ENCODE assay signal across 10 cellular contexts in genomic region chr5:149938272-149938671, GRCh38. TPM values are rescaled to one million over a fixed set of nuclear protein-coding genes. Genes with fewer than 3 reads are reported as not detected.
DNase-seq lines count a peak whose midpoint lies in the region; ATAC-seq and TF ChIP-seq lines count a peak whose summit lies in the region.
"Had no signal": no experiment of that assay in that cellular context is flagged by ENCODE, and none has a peak within 500 bp of the region (broad histone marks: within the 10 kb centered on the region; RNA-seq: fewer than 3 reads in every experiment).

No MANE protein-coding gene starts in this region.

- WGBS in smooth muscle cell (ENCODE audit: low lambda C conversion rate): 38% methylated on average over 2 of the region's 2 CpGs

- CTCF ChIA-PET in CD8-positive, alpha-beta memory T cell (lab: Charles Lee): no interaction called here

- no peaks in the 10 kb centered on the region for H3K36me3 ChIP-seq in smooth muscle cell (ENCODE audit: low read depth)
- H3K36me3 ChIP-seq in CD8-positive, alpha-beta memory T cell (ENCODE audit: insufficient read depth, low read length): no peaks in the 10 kb centered on the region

- H2AFZ ChIP-seq in smooth muscle cell (ENCODE audit: low read depth): no peak overlapping the region

- no peak for TF ChIP-seq CTCF in foreskin keratinocyte (conservative IDR thresholded peaks at IDR 0.05)
- no peak for TF ChIP-seq CTCF in smooth muscle cell (IDR thresholded peaks at IDR 0.05; ENCODE audit: borderline replicate concordance, insufficient read depth, poor library complexity, severe bottlenecking)

- H3K27ac ChIP-seq in foreskin keratinocyte: peak overlapping the region; percentile 89
- H3K27ac ChIP-seq in smooth muscle cell (ENCODE audit: low read depth): peak overlapping the region; percentile 95
- H3K27ac ChIP-seq in CD8-positive, alpha-beta memory T cell (ENCODE audit: low read depth, low read length): no peak overlapping the region

- ATAC-seq in foreskin keratinocyte: peak; percentile 17
- no peak for ATAC-seq in effector memory CD8-positive, alpha-beta T cell (replicated peaks)

- no peaks in the 10 kb centered on the region for H4K20me1 ChIP-seq in smooth muscle cell (ENCODE audit: low read depth)

- no peak overlapping the region for H3K27ac Mint-ChIP-seq in CD8-positive, alpha-beta memory T cell
- H3K27ac Mint-ChIP-seq in effector memory CD8-positive, alpha-beta T cell: no peak overlapping the region

- peaks cover 52% of the 10 kb centered on the region for H3K4me1 ChIP-seq in foreskin keratinocyte
- H3K4me1 ChIP-seq in smooth muscle cell (ENCODE audit: low read depth): peaks cover 3% of the 10 kb centered on the region
- no peaks in the 10 kb centered on the region for H3K4me1 ChIP-seq in CD8-positive, alpha-beta memory T cell (ENCODE audit: insufficient read depth, low read length)

- H3K4me1 Mint-ChIP-seq in CD8-positive, alpha-beta memory T cell: no peaks in the 10 kb centered on the region
- no peaks in the 10 kb centered on the region for H3K4me1 Mint-ChIP-seq in effector memory CD8-positive, alpha-beta T cell (ENCODE audit: low read depth in 2 of 2)

- POLR2A ChIA-PET in CD8-positive, alpha-beta memory T cell (lab: Charles Lee): no interaction called here

- H3K9me3 ChIP-seq in smooth muscle cell (replicated peaks; ENCODE audit: low read depth): no peaks in the 10 kb centered on the region
- no peaks in the 10 kb centered on the region for H3K9me3 ChIP-seq in CD8-positive, alpha-beta memory T cell (ENCODE audit: low read length)

- H3K4me2 ChIP-seq in smooth muscle cell: peak overlapping the region; percentile 31

- H3F3A ChIP-seq in smooth muscle cell (ENCODE audit: low read depth): peaks cover 10% of the 10 kb centered on the region

- no peak overlapping the region for H3K4me3 Mint-ChIP-seq in CD8-positive, alpha-beta memory T cell
- no peak overlapping the region for H3K4me3 Mint-ChIP-seq in effector memory CD8-positive, alpha-beta T cell
- H3K4me3 Mint-ChIP-seq: neural crest cell had no signal

- no peaks in the 10 kb centered on the region for H3K9me3 Mint-ChIP-seq in CD8-positive, alpha-beta memory T cell
- H3K9me3 Mint-ChIP-seq in effector memory CD8-positive, alpha-beta T cell: no peaks in the 10 kb centered on the region
- H3K9me3 Mint-ChIP-seq: neural crest cell had no signal

- no peak overlapping the region for H3K4me3 ChIP-seq in smooth muscle cell
- no peak overlapping the region for H3K4me3 ChIP-seq in CD8-positive, alpha-beta memory T cell (ENCODE audit: low read length)

- peak; percentile 73 for DNase-seq in HS-5 (ENCODE audit: low read depth)
- peak; percentile 32 for DNase-seq in SW480 (ENCODE audit: low spot score)
- DNase-seq in foreskin keratinocyte: peak; percentile 57 to 79
- no peak for DNase-seq in smooth muscle cell (lab: John Stamatoyannopoulos, UW; ENCODE audit: unreplicated experiment)
- DNase-seq in CD8-positive, alpha-beta memory T cell: no peak
- DNase-seq in activated naive CD4-positive, alpha-beta T cell (lab: John Stamatoyannopoulos, UW): no peak
- no peak for DNase-seq in effector memory CD8-positive, alpha-beta T cell
- DNase-seq in T-helper 9 cell: no peak

- no peaks in the 10 kb centered on the region for H3K36me3 Mint-ChIP-seq in CD8-positive, alpha-beta memory T cell
- H3K36me3 Mint-ChIP-seq in effector memory CD8-positive, alpha-beta T cell (ENCODE audit: insufficient read depth): no peaks in the 10 kb centered on the region

- H3K79me2 ChIP-seq in smooth muscle cell (ENCODE audit: low read depth): no peaks in the 10 kb centered on the region

- no peaks in the 10 kb centered on the region for H3K27me3 ChIP-seq in foreskin keratinocyte
- no peaks in the 10 kb centered on the region for H3K27me3 ChIP-seq in smooth muscle cell (ENCODE audit: low read depth)
- H3K27me3 ChIP-seq in CD8-positive, alpha-beta memory T cell (ENCODE audit: insufficient read depth, low read length, poor library complexity, severe bottlenecking): no peaks in the 10 kb centered on the region

- H3K27me3 Mint-ChIP-seq in CD8-positive, alpha-beta memory T cell: peaks cover 5 to 12% of the 10 kb centered on the region in 2 donors
- H3K27me3 Mint-ChIP-seq in effector memory CD8-positive, alpha-beta T cell: peaks cover 16 to 20% of the 10 kb centered on the region in 2 donors

- H3K9ac ChIP-seq in smooth muscle cell (ENCODE audit: low read depth): peak overlapping the region; percentile 7

RNA-seq across cellular contexts. Expression of gene PDE6A, which starts 6.3 kb away (rescaled TPM):
- total RNA-seq in foreskin keratinocyte (not detected in 2 replicates), smooth muscle cell (not detected in 2 replicates)
- polyA plus RNA-seq in foreskin keratinocyte (0.01 and 0.02 TPM in 2 replicates), smooth muscle cell (0.05 TPM in 1 of 2 replicates, not detected in the other)
- not detected for total RNA-seq in CD8-positive, alpha-beta memory T cell
- polyA plus RNA-seq in CD8-positive, alpha-beta memory T cell: not detected
- total RNA-seq: H1, neural crest cell had no signal
- polyA plus RNA-seq: H1 had no signal

RNA-seq across cellular contexts. Expression of gene SLC26A2, which starts 22.3 kb away (rescaled TPM):
- total RNA-seq in foreskin keratinocyte: 11.0 and 13.4 TPM in 2 replicates
- 2.1 and 2.3 TPM in 2 replicates for polyA plus RNA-seq in foreskin keratinocyte
- 16.0 and 17.6 TPM in 2 replicates for total RNA-seq in smooth muscle cell
- 5.1 and 5.2 TPM in 2 replicates for polyA plus RNA-seq in smooth muscle cell
- 10 to 100 TPM in 1 of 2 experiments, 1 to 10 TPM in 1; 9.7 to 10.2 TPM for total RNA-seq in CD8-positive, alpha-beta memory T cell
- polyA plus RNA-seq in CD8-positive, alpha-beta memory T cell: 4.6 TPM

Comparison
In these comparisons a context has a peak if more than half of its experiments do, and no peak if none do; other contexts are left out.
1. DNase-seq: peak in HS-5 (single experiment), SW480 (single experiment) and foreskin keratinocyte (2 of 2); none in smooth muscle cell (single experiment), CD8-positive, alpha-beta memory T cell (0 of 5), activated naive CD4-positive, alpha-beta T cell (0 of 4), effector memory CD8-positive, alpha-beta T cell (0 of 3) and T-helper 9 cell (single experiment).